10 cellular contexts compared by ENCODE assay signal in genomic region chr3:125602752-125603649, GRCh38. TPM values are rescaled to one million over a fixed set of nuclear protein-coding genes. Genes with fewer than 3 reads are reported as not detected.
DNase-seq lines count a peak whose midpoint lies in the region; FAIRE-seq and TF ChIP-seq lines count a peak whose summit lies in the region.
"Had no signal": no experiment of that assay in that cellular context is flagged by ENCODE, and none has a peak within 500 bp of the region (broad histone marks: within the 10 kb centered on the region; RNA-seq: fewer than 3 reads in every experiment).

No MANE protein-coding gene starts in this region.

- H3K36me3 Mint-ChIP-seq in CD8-positive, alpha-beta memory T cell, result peaks cover 0 to 1% (median 0%) of the 10 kb centered on the region in 3 donors

- H3K27ac ChIP-seq in CD8-positive, alpha-beta memory T cell (ENCODE audit: low read depth, low read length), result no peak overlapping the region

- FAIRE-seq in endometrium (lab: Jason Lieb, UNC) (peak; percentile 35), D721Med (lab: Jason Lieb, UNC) (no peak)

- H3K4me3 Mint-ChIP-seq in CD8-positive, alpha-beta memory T cell, result no peak overlapping the region

- no peak overlapping the region for H3K4me3 ChIP-seq in CD8-positive, alpha-beta memory T cell (ENCODE audit: low read length)

- H3K27me3 Mint-ChIP-seq in CD8-positive, alpha-beta memory T cell, result peaks cover 0 to 5% of the 10 kb centered on the region in 2 donors

- H3K4me1 Mint-ChIP-seq in CD8-positive, alpha-beta memory T cell, result no peaks in the 10 kb centered on the region

- no peaks in the 10 kb centered on the region for H3K9me3 Mint-ChIP-seq in CD8-positive, alpha-beta memory T cell

- no peak for TF ChIP-seq CTCF in D721Med (IDR thresholded peaks at IDR 0.05; ENCODE audit: insufficient read depth, missing control alignments)

- no peaks in the 10 kb centered on the region for H3K36me3 ChIP-seq in CD8-positive, alpha-beta memory T cell (ENCODE audit: insufficient read depth, low read length)

- no peaks in the 10 kb centered on the region for H3K27me3 ChIP-seq in CD8-positive, alpha-beta memory T cell (ENCODE audit: insufficient read depth, low read length, poor library complexity, severe bottlenecking)

- POLR2A ChIA-PET in CD8-positive, alpha-beta memory T cell (lab: Charles Lee), result no interaction called here

- DNase-seq in DMS79 (lab: John Stamatoyannopoulos, UW) (peak; percentile 15), NCI-H69 (lab: John Stamatoyannopoulos, UW) (peak; percentile 52), occipital lobe (lab: John Stamatoyannopoulos, UW) (peak; percentile 19), D721Med (ENCODE audit: insufficient read length, low spot score) (no peak), G401 (ENCODE audit: low spot score) (no peak), mesenteric fat pad (ENCODE audit: low spot score) (no peak)
- no peak for DNase-seq in CD8-positive, alpha-beta memory T cell
- DNase-seq: activated naive CD4-positive, alpha-beta T cell treated with anti-CD3 and anti-CD28 coated beads, Interleukin-2, amount 50 U/mL, for 16 hours; stimulated activated naive CD8-positive, alpha-beta T cell treated with anti-CD3 and anti-CD28 coated beads, Interleukin-15, Interleukin-2, amounts not matched to agents 100 U/mL and 50 U/mL, for 24 hours had no signal

- in situ Hi-C loops in G401 (cut with HindIII; ENCODE audit: low sequenced_read_pairs), result no loop called here

- H3K27ac Mint-ChIP-seq in CD8-positive, alpha-beta memory T cell, result no peak overlapping the region

- no peaks in the 10 kb centered on the region for H3K9me3 ChIP-seq in CD8-positive, alpha-beta memory T cell (ENCODE audit: low read length)

- CTCF ChIA-PET in CD8-positive, alpha-beta memory T cell (lab: Charles Lee), result no interaction called here

- H3K4me1 ChIP-seq in CD8-positive, alpha-beta memory T cell (ENCODE audit: insufficient read depth, low read length), result no peaks in the 10 kb centered on the region

RNA-seq across cellular contexts. Expression of gene OSBPL11, which starts 7.7 kb away (rescaled TPM):
- total RNA-seq in occipital lobe (26.8 TPM), mesenteric fat pad (31.4 TPM)
- 5.7 and 11.7 TPM in 2 replicates for total RNA-seq in G401 (2014; rRNA removed; shearing (Covaris generic))
- total RNA-seq in CD8-positive, alpha-beta memory T cell, result 10 to 100 TPM; 17.3 to 19.0 TPM
- 7.5 TPM for polyA plus RNA-seq in CD8-positive, alpha-beta memory T cell

Comparison
In these comparisons a context has a peak if more than half of its experiments do, and no peak if none do; other contexts are left out.
1. DNase-seq: peak in DMS79 (single experiment), NCI-H69 (single experiment) and occipital lobe (single experiment); none in D721Med (single experiment), G401 (single experiment), mesenteric fat pad (single experiment) and CD8-positive, alpha-beta memory T cell (0 of 5).